Comparison of ENCODE assay signal across 11 cellular contexts in genomic region chr10:91103384-91104184, GRCh38.
DNase-seq lines count a peak whose midpoint lies in the region; ATAC-seq and TF ChIP-seq lines count a peak whose summit lies in the region.
"Had no signal": no experiment of that assay in that cellular context is flagged by ENCODE, and none has a peak within 500 bp of the region (broad histone marks: within the 10 kb centered on the region; RNA-seq: fewer than 3 reads in every experiment).

No MANE protein-coding gene starts in this region.

- ATAC-seq in GM18907 (IDR thresholded peaks at IDR 0.05; ENCODE audit: unreplicated experiment) (peak; percentile 82), HG02763 (IDR thresholded peaks at IDR 0.05; ENCODE audit: unreplicated experiment) (peak; percentile 52)

- no peaks in the 10 kb centered on the region for H3K27me3 ChIP-seq in smooth muscle cell (ENCODE audit: low read depth)
- H3K27me3 ChIP-seq: brain microvascular endothelial cell had no signal

- H3K79me2 ChIP-seq in smooth muscle cell (ENCODE audit: low read depth) = no peaks in the 10 kb centered on the region

- H3K4me1 ChIP-seq in smooth muscle cell (ENCODE audit: low read depth) = no peaks in the 10 kb centered on the region

- H4K20me1 ChIP-seq in smooth muscle cell (ENCODE audit: low read depth) = no peaks in the 10 kb centered on the region

- no peaks in the 10 kb centered on the region for H3K36me3 Mint-ChIP-seq in neural crest cell (ENCODE audit: low read depth)

- H3K9me3 Mint-ChIP-seq in neural crest cell = peaks cover 12% of the 10 kb centered on the region

- no peak overlapping the region for H2AFZ ChIP-seq in smooth muscle cell (ENCODE audit: low read depth)
- H2AFZ ChIP-seq: GM23338 had no signal

- no peak for TF ChIP-seq CTCF in neural crest cell (conservative IDR thresholded peaks at IDR 0.05)
- no peak for TF ChIP-seq CTCF in smooth muscle cell (IDR thresholded peaks at IDR 0.05; ENCODE audit: borderline replicate concordance, insufficient read depth, poor library complexity, severe bottlenecking)

- DNase-seq in OCI-M1 (lab: John Stamatoyannopoulos, UW) = peak; percentile 96
- no peak for DNase-seq in neural crest cell (ENCODE audit: low read depth, low spot score)
- no peak for DNase-seq in smooth muscle cell (lab: John Stamatoyannopoulos, UW; ENCODE audit: unreplicated experiment)
- no peak for DNase-seq in T1000 (lab: John Stamatoyannopoulos, UW)
- DNase-seq in effector CD4-positive, alpha-beta T cell = no peak
- no peak for DNase-seq in NCI-H2196 (lab: John Stamatoyannopoulos, UW; ENCODE audit: unreplicated experiment)
- DNase-seq: brain microvascular endothelial cell, DMS79 had no signal

- 46% methylated on average over 5 of the region's 5 CpGs for WGBS in smooth muscle cell (ENCODE audit: low lambda C conversion rate)

- peaks cover 4% of the 10 kb centered on the region for H3K4me1 Mint-ChIP-seq in neural crest cell

- H3K4me2 ChIP-seq in smooth muscle cell = no peak overlapping the region
- H3K4me2 ChIP-seq: GM23338 had no signal

- no peaks in the 10 kb centered on the region for H3F3A ChIP-seq in smooth muscle cell (ENCODE audit: low read depth)

- no peaks in the 10 kb centered on the region for H3K36me3 ChIP-seq in smooth muscle cell (ENCODE audit: low read depth)
- H3K36me3 ChIP-seq: brain microvascular endothelial cell had no signal

- no peak overlapping the region for H3K9ac ChIP-seq in smooth muscle cell (ENCODE audit: low read depth)

- H3K27ac Mint-ChIP-seq in neural crest cell (ENCODE audit: unreplicated experiment) = peak overlapping the region; percentile 16
- H3K27ac Mint-ChIP-seq: GM23338 had no signal

- no peak overlapping the region for H3K4me3 Mint-ChIP-seq in neural crest cell
- H3K4me3 Mint-ChIP-seq: GM23338 had no signal

- H3K4me3 ChIP-seq in smooth muscle cell = no peak overlapping the region
- H3K4me3 ChIP-seq: GM23338 had no signal

- peaks cover 4% of the 10 kb centered on the region for H3K27me3 Mint-ChIP-seq in neural crest cell (ENCODE audit: low read depth)

- H3K9me3 ChIP-seq in smooth muscle cell (replicated peaks; ENCODE audit: low read depth) = no peaks in the 10 kb centered on the region

- H3K27ac ChIP-seq in smooth muscle cell (ENCODE audit: low read depth) = no peak overlapping the region
- H3K27ac ChIP-seq: brain microvascular endothelial cell had no signal
